Comparison of ENCODE assay signal across 8 cellular contexts in the genomic region with DNA sequence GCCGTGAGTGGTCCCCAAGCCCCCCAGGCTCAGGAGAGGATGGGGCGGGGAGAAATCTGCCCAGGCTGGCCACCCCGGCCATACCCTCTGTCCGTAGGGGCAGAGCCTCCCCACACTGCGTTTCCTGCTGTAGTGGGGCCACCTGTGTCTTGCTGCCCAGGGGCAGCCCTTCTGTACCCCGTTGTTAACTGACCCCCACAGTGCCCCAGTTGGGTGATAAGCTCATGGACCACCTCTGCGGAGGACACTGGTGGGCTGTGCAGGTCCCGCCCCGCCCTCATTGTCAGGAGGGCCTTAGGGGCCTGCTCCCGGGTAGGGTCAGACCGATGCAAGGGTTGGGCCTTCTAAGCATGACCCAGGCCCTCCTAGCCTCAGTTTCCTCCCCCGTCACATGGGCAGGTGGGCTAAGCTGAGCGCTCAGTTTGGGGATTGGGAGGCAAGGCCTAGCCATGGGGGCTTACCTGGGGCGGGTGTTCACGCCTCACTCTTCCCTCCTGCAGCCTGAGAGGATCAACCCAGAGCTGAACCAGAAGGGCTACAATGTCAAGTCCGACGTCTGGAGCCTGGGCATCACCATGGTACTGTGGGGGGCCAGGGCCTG. TPM values are rescaled to one million over a fixed set of nuclear protein-coding genes. Genes with fewer than 3 reads are reported as not detected.
DNase-seq lines count a peak whose midpoint lies in the region; ATAC-seq, FAIRE-seq and TF ChIP-seq lines count a peak whose summit lies in the region.
"Not testable (repeated sequence)": the region's sequence is repeated elsewhere in the genome, so short reads cannot be mapped to it uniquely, and the experiment has no call there.

No MANE protein-coding gene starts in this region.

- not testable (repeated sequence) for H3K27ac ChIP-seq in RWPE2 (ENCODE audit: poor library complexity, severe bottlenecking); right lobe of liver; ovary; suprapubic skin; aorta (ENCODE audit: low read depth in 1 of 2, low read length in 2 of 2)

- H3K4me3 ChIP-seq in RWPE2 (ENCODE audit: severe bottlenecking); bronchial epithelial cell (ENCODE audit: low read depth, low read length); right lobe of liver; ovary; suprapubic skin; aorta (ENCODE audit: low read length in 2 of 2): not testable (repeated sequence)

- not testable (repeated sequence) for TF ChIP-seq POLR2A in right lobe of liver (IDR thresholded peaks at IDR 0.05); ovary (IDR thresholded peaks at IDR 0.05); suprapubic skin (IDR thresholded peaks at IDR 0.05)

- not testable (repeated sequence) for H3K27me3 ChIP-seq in RWPE2 (ENCODE audit: insufficient read depth, poor library complexity, severe bottlenecking); bronchial epithelial cell (ENCODE audit: control insufficient read depth, insufficient read depth, low read length); right lobe of liver; ovary; suprapubic skin; aorta (ENCODE audit: control insufficient read depth in 1 of 2, insufficient read depth in 2 of 2, low read length in 1 of 2)

- DNase-seq in RWPE2 (ENCODE audit: low spot score) (peak; percentile 33), cardiac septum (ENCODE audit: low spot score) (peak; percentile 75), right lobe of liver (peak; percentile 16 to 46 (median 41)), ovary (peak in 3 of 5 donors; percentile 6 to 16 (median 8)), suprapubic skin (ENCODE audit: low spot score in 2 of 2) (peak; percentile 52 to 65), aorta (peak; percentile 26 to 61)
- DNase-seq in activated effector memory CD4-positive, alpha-beta T cell treated with anti-CD3 and anti-CD28 coated beads, Interleukin-2, amount 50 U/mL, for 16 hours: peak; percentile 59
- not testable (repeated sequence) for DNase-seq in bronchial epithelial cell (ENCODE audit: low read depth)

- not testable (repeated sequence) for H3K4me1 ChIP-seq in RWPE2 (ENCODE audit: insufficient read depth, poor library complexity, severe bottlenecking); right lobe of liver; ovary (ENCODE audit: insufficient read depth); suprapubic skin; aorta (ENCODE audit: control insufficient read depth in 1 of 2, insufficient read depth in 2 of 2, low read length in 2 of 2)

- WGBS in right lobe of liver (ENCODE audit: insufficient coverage, low coverage, low lambda C conversion rate, missing lambda C conversion rate): 86% methylated on average over 11 of the region's 17 CpGs
- 82 to 86% (median 84%) methylated on average over 17 of the region's 17 CpGs for WGBS in ovary, 3 donors
- WGBS in suprapubic skin: 81% methylated on average over 13 of the region's 17 CpGs
- WGBS in aorta, 2 donors: 82 to 85% methylated on average over 16 to 17 of the region's 17 CpGs

- intact Hi-C loops in cardiac septum (cut with DNase I); right lobe of liver (cut with DNase I); ovary (cut with DNase I): not testable (repeated sequence)
- intact Hi-C loops in aorta (cut with DNase I): loop anchor here in 1 of 2 donors (5.0 kb wide), 1 partner anchor 463 kb away; no protein-coding TSS in a partner anchor

- TF ChIP-seq EP300 in ovary (IDR thresholded peaks at IDR 0.05); suprapubic skin (IDR thresholded peaks at IDR 0.05): not testable (repeated sequence)

- not testable (repeated sequence) for H3K9me3 ChIP-seq in RWPE2 (ENCODE audit: severe bottlenecking); right lobe of liver; ovary; suprapubic skin; aorta (ENCODE audit: control insufficient read depth, low read length)

- not testable (repeated sequence) for ATAC-seq in RWPE2 (ENCODE audit: low read depth); aorta (ENCODE audit: low FRiP score)
- ATAC-seq in right lobe of liver: peak in 1 of 4 donors; percentile 3

- H3K36me3 ChIP-seq in RWPE2 (ENCODE audit: low read depth) (peaks cover 56% of the 10 kb centered on the region), bronchial epithelial cell (ENCODE audit: control insufficient read depth, insufficient read depth, low read length) (peaks cover 17% of the 10 kb centered on the region), right lobe of liver (peaks cover 16 to 72% (median 27%) of the 10 kb centered on the region in 4 donors), suprapubic skin (peaks cover 94% of the 10 kb centered on the region)
- not testable (repeated sequence) for H3K36me3 ChIP-seq in ovary; aorta (ENCODE audit: control insufficient read depth in 1 of 2, insufficient read depth in 2 of 2, low read length in 1 of 2)

- TF ChIP-seq CTCF in RWPE2 (IDR thresholded peaks at IDR 0.05; ENCODE audit: poor library complexity, severe bottlenecking); bronchial epithelial cell (IDR thresholded peaks at IDR 0.05; ENCODE audit: insufficient read depth, low read length, severe bottlenecking); right lobe of liver (IDR thresholded peaks at IDR 0.05); ovary (IDR thresholded peaks at IDR 0.05); suprapubic skin (IDR thresholded peaks at IDR 0.05): not testable (repeated sequence)

- FAIRE-seq in bronchial epithelial cell (lab: Jason Lieb, UNC): peak; percentile 88

RNA-seq across cellular contexts. Expression of gene MAP2K3, which starts 20.1 kb away (rescaled TPM):
- 5.3 and 7.7 TPM in 2 replicates for total RNA-seq in bronchial epithelial cell
- 70.5 TPM for total RNA-seq in cardiac septum
- total RNA-seq in right lobe of liver: 10 to 100 TPM; 22.6 to 80.7 (median 60.7) TPM
- total RNA-seq in ovary: 10 to 100 TPM in 6 of 7 donors, 1 to 10 TPM in 1; 9.1 to 45.5 (median 18.9) TPM
- polyA plus RNA-seq in ovary: 10 to 100 TPM in 1 of 2 donors, 1 to 10 TPM in 1; 9.5 to 11.1 TPM
- total RNA-seq in suprapubic skin: 10 to 100 TPM; 54.5 to 97.4 (median 72.9) TPM
- total RNA-seq in aorta: 10 to 100 TPM; 58.7 to 82.6 TPM
- 10 to 100 TPM; 21.8 to 41.4 TPM for polyA plus RNA-seq in aorta

RNA-seq across cellular contexts. Expression of gene NATD1, which starts 51.4 kb away (rescaled TPM):
- 0.53 and 0.77 TPM in 2 replicates for total RNA-seq in bronchial epithelial cell
- total RNA-seq in cardiac septum: 14.4 TPM
- 1 to 10 TPM; 3.3 to 5.5 (median 4.7) TPM for total RNA-seq in right lobe of liver
- 1 to 10 TPM; 2.8 to 9.0 (median 5.2) TPM for total RNA-seq in ovary
- 1 to 10 TPM; 6.2 to 6.7 TPM for polyA plus RNA-seq in ovary
- total RNA-seq in suprapubic skin: 10 to 100 TPM; 11.2 to 21.1 (median 14.6) TPM
- 10 to 100 TPM in 1 of 2 donors, 1 to 10 TPM in 1; 7.2 to 13.4 TPM for total RNA-seq in aorta
- polyA plus RNA-seq in aorta: 1 to 10 TPM; 3.6 to 6.2 TPM
